ENCODE assay signal across 12 cellular contexts in genomic region chr17:73342549-73343167, GRCh38. TPM values are rescaled to one million over a fixed set of nuclear protein-coding genes. Genes with fewer than 3 reads are reported as not detected.
DNase-seq lines count a peak whose midpoint lies in the region; ATAC-seq, FAIRE-seq and TF ChIP-seq lines count a peak whose summit lies in the region.
"Had no signal": no experiment of that assay in that cellular context is flagged by ENCODE, and none has a peak within 500 bp of the region (broad histone marks: within the 10 kb centered on the region; RNA-seq: fewer than 3 reads in every experiment).

No MANE protein-coding gene starts in this region.

- no peaks in the 10 kb centered on the region for H3K79me2 ChIP-seq in astrocyte (ENCODE audit: insufficient read depth, low read length)

- no peak for TF ChIP-seq EP300 in transverse colon (IDR thresholded peaks at IDR 0.05; ENCODE audit: low read depth)

- H3K4me3 ChIP-seq in astrocyte (ENCODE audit: insufficient read depth, low read depth, low read length): peak overlapping the region; percentile 8
- H3K4me3 ChIP-seq in kidney epithelial cell (ENCODE audit: low read depth, low read length): no peak overlapping the region
- no peak overlapping the region for H3K4me3 ChIP-seq in transverse colon

- TF ChIP-seq CTCF in astrocyte (IDR thresholded peaks at IDR 0.05; ENCODE audit: insufficient read depth, low read depth, low read length) (no peak), kidney epithelial cell (IDR thresholded peaks at IDR 0.05; ENCODE audit: insufficient read depth, low read length, poor library complexity, severe bottlenecking) (peak; percentile 33), transverse colon (IDR thresholded peaks at IDR 0.05) (no peak)

- H3K27ac Mint-ChIP-seq in astrocyte (ENCODE audit: unreplicated experiment): peak overlapping the region; percentile 85

- TF ChIP-seq POLR2A in transverse colon (IDR thresholded peaks at IDR 0.05): no peak

- ATAC-seq in HG02798 (IDR thresholded peaks at IDR 0.05; ENCODE audit: poor library complexity, unreplicated experiment): no peak
- ATAC-seq: HCT116 had no signal

- H3K27ac ChIP-seq in astrocyte (ENCODE audit: low read depth, low read length) (peak overlapping the region; percentile 81), transverse colon (peak overlapping the region; percentile 68 to 88 (median 82))

- peaks cover 26% of the 10 kb centered on the region for H3K4me1 Mint-ChIP-seq in astrocyte (ENCODE audit: low read depth, unreplicated experiment)

- H3K9me3 ChIP-seq in astrocyte (ENCODE audit: insufficient read depth, low read depth, low read length) (no peaks in the 10 kb centered on the region), transverse colon (no peaks in the 10 kb centered on the region)

- 31% methylated on average over 7 of the region's 7 CpGs; no CpG with 5 or more reads in 1 of the 2 donors for WGBS in transverse colon (ENCODE audit: low coverage in 1 of 2), 2 donors

- H3K36me3 ChIP-seq in astrocyte (ENCODE audit: insufficient read depth, low read length): no peaks in the 10 kb centered on the region
- H3K36me3 ChIP-seq in kidney epithelial cell (ENCODE audit: control insufficient read depth, insufficient read depth, low read length): no peaks in the 10 kb centered on the region
- no peaks in the 10 kb centered on the region for H3K36me3 ChIP-seq in transverse colon

- H3K27me3 Mint-ChIP-seq in astrocyte (ENCODE audit: low read depth, unreplicated experiment): no peaks in the 10 kb centered on the region

- peak overlapping the region; percentile 62 for H3K4me3 Mint-ChIP-seq in astrocyte (ENCODE audit: unreplicated experiment)

- H3K4me1 ChIP-seq in astrocyte (ENCODE audit: insufficient read depth, low read length) (peaks cover 55% of the 10 kb centered on the region), transverse colon (peaks cover 14 to 39% (median 22%) of the 10 kb centered on the region in 4 donors)

- H3K36me3 Mint-ChIP-seq in astrocyte (ENCODE audit: low read depth, unreplicated experiment): no peaks in the 10 kb centered on the region

- no peaks in the 10 kb centered on the region for H3K9me3 Mint-ChIP-seq in astrocyte (ENCODE audit: unreplicated experiment)

- H2AFZ ChIP-seq in astrocyte (ENCODE audit: low read depth, low read length): peak overlapping the region; percentile 78

- peak overlapping the region; percentile 82 for H3K4me2 ChIP-seq in astrocyte (ENCODE audit: low read length)

- intact Hi-C loops in transverse colon (cut with DNase I; ENCODE audit: low total_unique reads): loop anchor here (1.0 kb wide), 1 partner anchor 31 kb away; no protein-coding TSS in a partner anchor

- DNase-seq in NCI-H1694 (lab: John Stamatoyannopoulos, UW): peak; percentile 27
- no peak for DNase-seq in NCI-H1694 treated with DMSO at 0.1 percent for 48 hours (lab: John Stamatoyannopoulos, UW)
- peak; percentile 62 for DNase-seq in astrocyte (ENCODE audit: low read depth)
- no peak for DNase-seq in kidney epithelial cell (ENCODE audit: low read depth)
- no peak for DNase-seq in transverse colon
- DNase-seq in activated CD4-positive, alpha-beta T cell treated with anti-CD3 and anti-CD28 coated beads for 1 hour: no peak
- DNase-seq in cerebellar nuclear complex (lab: John Stamatoyannopoulos, UW): no peak
- DNase-seq: activated effector memory CD4-positive, alpha-beta T cell treated with Interleukin-2 at 50 U/mL for 16 hours; AML-193; NCI-H510A had no signal

- no peak for FAIRE-seq in astrocyte (lab: Jason Lieb, UNC)

- H3K9ac ChIP-seq in astrocyte (ENCODE audit: low read length): peak overlapping the region; percentile 75

- in situ Hi-C loops in transverse colon (cut with MboI; ENCODE audit: low pct_ligation_motif_present in 1 of 4, low pct_unique_long_range_greater_than_20kb in 1 of 4, low sequenced_read_pairs in 3 of 4): no loop called here

- no peaks in the 10 kb centered on the region for H4K20me1 ChIP-seq in astrocyte (ENCODE audit: insufficient read depth, low read length)

- H3K27me3 ChIP-seq in astrocyte (ENCODE audit: insufficient read depth, low read length) (no peaks in the 10 kb centered on the region), kidney epithelial cell (ENCODE audit: control insufficient read depth, insufficient read depth, low read length) (no peaks in the 10 kb centered on the region), transverse colon (no peaks in the 10 kb centered on the region)

RNA-seq across cellular contexts. Expression of gene CDC42EP4, which starts 30.9 kb away (rescaled TPM):
- total RNA-seq in astrocyte (13.0 and 15.8 TPM in 2 replicates), kidney epithelial cell (41.9 and 43.3 TPM in 2 replicates), transverse colon (10 to 100 TPM; 54.9 to 75.6 (median 69.6) TPM)

Comparison
In these comparisons a context has a peak if more than half of its experiments do, and no peak if none do; other contexts are left out.
1. DNase-seq: peak in NCI-H1694 (single experiment) and astrocyte (single experiment); none in NCI-H1694 treated with DMSO at 0.1 percent for 48 hours (single experiment), kidney epithelial cell (single experiment), transverse colon (single experiment), activated CD4-positive, alpha-beta T cell treated with anti-CD3 and anti-CD28 coated beads for 1 hour (single experiment) and cerebellar nuclear complex (0 of 2).